25 cellular contexts compared by ENCODE assay signal in the genomic region with DNA sequence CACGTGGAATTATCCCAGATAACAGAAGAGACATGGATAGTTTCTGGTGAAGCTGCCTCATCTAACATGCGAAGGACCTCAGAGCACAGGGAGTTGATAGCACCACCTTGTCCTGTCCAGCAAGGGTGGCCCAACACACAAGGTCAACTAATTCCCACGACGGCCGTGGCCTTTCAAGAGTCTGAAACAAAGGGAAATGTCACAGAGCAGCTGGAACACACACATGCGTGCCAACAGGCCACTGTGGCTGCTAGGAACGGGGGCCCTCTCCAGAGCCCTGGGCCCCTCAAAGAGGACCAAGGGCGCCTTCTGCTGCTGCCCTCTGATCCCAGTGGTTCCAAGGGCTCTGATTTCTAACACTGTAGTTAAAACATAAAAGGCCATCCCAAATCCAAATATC. TPM values are rescaled to one million over a fixed set of nuclear protein-coding genes. Genes with fewer than 3 reads are reported as not detected.
A peak's percentile ranks its signal among the peaks of the same experiment; 100 is the strongest.
DNase-seq lines count a peak whose midpoint lies in the region; ATAC-seq, FAIRE-seq and TF ChIP-seq lines count a peak whose summit lies in the region.
"Had no signal": no experiment of that assay in that cellular context is flagged by ENCODE, and none has a peak within 500 bp of the region (broad histone marks: within the 10 kb centered on the region; RNA-seq: fewer than 3 reads in every experiment).

No MANE protein-coding gene starts in this region.

- H3K4me3 ChIP-seq in kidney (ENCODE audit: low read length in 2 of 2): no peak overlapping the region
- H3K4me3 ChIP-seq: GM12878, HAP-1 had no signal

- H3K27ac Mint-ChIP-seq in activated naive CD4-positive, alpha-beta T cell treated with anti-CD3 and anti-CD28 coated beads, Interleukin-2, amount 50 U/mL, for 24 hours: peak overlapping the region; percentile 66
- H3K27ac Mint-ChIP-seq in chondrocyte (ENCODE audit: unreplicated experiment): no peak overlapping the region
- H3K27ac Mint-ChIP-seq in stimulated activated naive B cell treated with anti-CD40 and anti-IgM and Interleukin-4, amounts not matched to agents 10 μg/mL and 1 μg/mL and 100 μg/mL, for 72 hours: peak overlapping the region; percentile 63
- H3K27ac Mint-ChIP-seq: B cell, HFFc6 had no signal

- no peaks in the 10 kb centered on the region for H3K27me3 Mint-ChIP-seq in activated naive CD4-positive, alpha-beta T cell treated with anti-CD3 and anti-CD28 coated beads, Interleukin-2, amount 50 U/mL, for 24 hours
- no peaks in the 10 kb centered on the region for H3K27me3 Mint-ChIP-seq in chondrocyte (ENCODE audit: low read depth)
- no peaks in the 10 kb centered on the region for H3K27me3 Mint-ChIP-seq in stimulated activated naive B cell treated with anti-CD40 and anti-IgM and Interleukin-4, amounts not matched to agents 10 μg/mL and 1 μg/mL and 100 μg/mL, for 72 hours
- H3K27me3 Mint-ChIP-seq: B cell had no signal

- no peak for DNase-seq in activated naive CD4-positive, alpha-beta T cell treated with Interleukin-2 at 50 U/mL for 16 hours
- DNase-seq in chondrocyte (ENCODE audit: low spot score) (peak; percentile 39), kidney (peak; percentile 28), DMS153 (lab: John Stamatoyannopoulos, UW) (no peak), NCI-H510A (lab: John Stamatoyannopoulos, UW) (no peak)
- no peak for DNase-seq in stimulated activated naive B cell treated with anti-CD40 and anti-IgM and Interleukin-4, amounts not matched to agents 10 μg/mL and 1 μg/mL and 100 μg/mL, for 72 hours
- DNase-seq: Caco-2; CD8-positive, alpha-beta T cell; DMS79; EL; GDM1; GOT3; HFFc6; MM.1S; NCI-H2029; NCI-H446; NCI-H526; SHP77 treated with DMSO at 0.1 percent for 48 hours had no signal

- no peaks in the 10 kb centered on the region for H3K36me3 Mint-ChIP-seq in activated naive CD4-positive, alpha-beta T cell treated with anti-CD3 and anti-CD28 coated beads, Interleukin-2, amount 50 U/mL, for 24 hours
- H3K36me3 Mint-ChIP-seq in chondrocyte (ENCODE audit: low read depth): no peaks in the 10 kb centered on the region
- H3K36me3 Mint-ChIP-seq in stimulated activated naive B cell treated with anti-CD40 and anti-IgM and Interleukin-4, amounts not matched to agents 10 μg/mL and 1 μg/mL and 100 μg/mL, for 72 hours: peaks cover 8 to 25% of the 10 kb centered on the region in 2 donors

- H3K4me1 ChIP-seq in kidney (ENCODE audit: control insufficient read depth in 1 of 2, insufficient read depth in 1 of 2, low read depth in 1 of 2, low read length in 2 of 2): no peaks in the 10 kb centered on the region
- H3K4me1 ChIP-seq: Caco-2, HAP-1 had no signal

- ATAC-seq in stimulated activated naive B cell treated with anti-CD40 and anti-IgM and Interleukin-4, amounts not matched to agents 10 μg/mL and 1 μg/mL and 100 μg/mL, for 72 hours (replicated peaks): no peak
- ATAC-seq: CD8-positive, alpha-beta T cell; GM12878; Panc1 had no signal

- no peaks in the 10 kb centered on the region for H3K36me3 ChIP-seq in kidney (ENCODE audit: control insufficient read depth in 1 of 2, insufficient read depth in 2 of 2, low read length in 2 of 2)
- H3K36me3 ChIP-seq: HAP-1 had no signal

- H3K27ac ChIP-seq in kidney (ENCODE audit: low read depth in 2 of 2, low read length in 2 of 2): no peak overlapping the region
- H3K27ac ChIP-seq: C4-2B, KMS-11 had no signal

- no peaks in the 10 kb centered on the region for H3K9me3 Mint-ChIP-seq in activated naive CD4-positive, alpha-beta T cell treated with anti-CD3 and anti-CD28 coated beads, Interleukin-2, amount 50 U/mL, for 24 hours
- no peaks in the 10 kb centered on the region for H3K9me3 Mint-ChIP-seq in chondrocyte (ENCODE audit: low read depth)
- H3K9me3 Mint-ChIP-seq in stimulated activated naive B cell treated with anti-CD40 and anti-IgM and Interleukin-4, amounts not matched to agents 10 μg/mL and 1 μg/mL and 100 μg/mL, for 72 hours: no peaks in the 10 kb centered on the region
- H3K9me3 Mint-ChIP-seq: CD8-positive, alpha-beta T cell; HFFc6 had no signal

- no peak for FAIRE-seq in kidney (lab: Jason Lieb, UNC)
- FAIRE-seq: GM12878 had no signal

- no peak overlapping the region for H3K4me3 Mint-ChIP-seq in activated naive CD4-positive, alpha-beta T cell treated with anti-CD3 and anti-CD28 coated beads, Interleukin-2, amount 50 U/mL, for 24 hours
- H3K4me3 Mint-ChIP-seq in chondrocyte (ENCODE audit: unreplicated experiment): no peak overlapping the region
- H3K4me3 Mint-ChIP-seq in stimulated activated naive B cell treated with anti-CD40 and anti-IgM and Interleukin-4, amounts not matched to agents 10 μg/mL and 1 μg/mL and 100 μg/mL, for 72 hours: no peak overlapping the region
- H3K4me3 Mint-ChIP-seq: B cell; CD8-positive, alpha-beta T cell; HFFc6 had no signal

- no peaks in the 10 kb centered on the region for H3K9me3 ChIP-seq in kidney (ENCODE audit: control insufficient read depth in 1 of 2, low read length in 2 of 2)
- H3K9me3 ChIP-seq: Caco-2, HAP-1 had no signal

- intact Hi-C loops in kidney (cut with DNase I): no loop called here

- H3K4me1 Mint-ChIP-seq in activated naive CD4-positive, alpha-beta T cell treated with anti-CD3 and anti-CD28 coated beads, Interleukin-2, amount 50 U/mL, for 24 hours: peaks cover 17% of the 10 kb centered on the region
- H3K4me1 Mint-ChIP-seq in chondrocyte (ENCODE audit: low read depth): peaks cover under 1% of the 10 kb centered on the region
- H3K4me1 Mint-ChIP-seq in stimulated activated naive B cell treated with anti-CD40 and anti-IgM and Interleukin-4, amounts not matched to agents 10 μg/mL and 1 μg/mL and 100 μg/mL, for 72 hours: peaks cover 20 to 27% of the 10 kb centered on the region in 2 donors

- TF ChIP-seq CTCF in chondrocyte (IDR thresholded peaks at IDR 0.05): no peak
- TF ChIP-seq CTCF in kidney (IDR thresholded peaks at IDR 0.05; ENCODE audit: borderline replicate concordance, extremely low read depth, insufficient read depth): no peak

- no peak overlapping the region for H3K9ac ChIP-seq in kidney (ENCODE audit: low read length in 2 of 2)
- H3K9ac ChIP-seq: KMS-11 had no signal

RNA-seq across cellular contexts. Expression of gene SECISBP2, which starts 50.7 kb away (rescaled TPM):
- 15.1 to 20.7 TPM (median 16.0 TPM) in 3 replicates for total RNA-seq in chondrocyte
- total RNA-seq in kidney: 59.8 TPM
- polyA plus RNA-seq in kidney (ENCODE audit: insufficient read depth, low read depth, low replicate concordance): 27.0 TPM

RNA-seq across cellular contexts. Expression of gene CKS2, which starts 58.0 kb away (rescaled TPM):
- total RNA-seq in chondrocyte: 22.6 to 24.5 TPM (median 24.0 TPM) in 3 replicates
- total RNA-seq in kidney: 7.0 TPM
- polyA plus RNA-seq in kidney (ENCODE audit: insufficient read depth, low read depth, low replicate concordance): 72.8 TPM

Comparison
In these comparisons a context has a peak if more than half of its experiments do, and no peak if none do; other contexts are left out.
1. DNase-seq: peak in chondrocyte (single experiment) and kidney (single experiment); none in activated naive CD4-positive, alpha-beta T cell treated with Interleukin-2 at 50 U/mL for 16 hours (single experiment), stimulated activated naive B cell treated with anti-CD40 and anti-IgM and Interleukin-4, amounts not matched to agents 10 μg/mL and 1 μg/mL and 100 μg/mL, for 72 hours (single experiment), DMS153 (single experiment) and NCI-H510A (single experiment).